In the genomic region with DNA sequence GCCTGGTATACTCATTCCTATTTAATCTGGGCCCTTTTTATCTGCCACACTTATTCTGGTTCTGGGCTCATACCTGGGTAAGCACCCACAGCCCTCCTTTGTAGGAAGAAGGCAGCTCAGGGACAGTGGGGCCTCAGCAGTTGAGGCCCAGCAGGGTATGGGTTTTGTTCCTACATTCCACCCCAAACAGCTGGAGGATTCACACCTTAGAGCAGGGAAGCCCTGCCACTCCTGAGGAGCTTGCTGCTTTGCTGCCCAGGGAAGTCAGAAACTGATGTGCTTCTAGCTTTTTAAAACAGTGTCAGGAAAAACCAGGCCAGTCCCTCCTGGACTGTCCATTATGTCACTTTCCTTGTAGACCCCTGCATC, we compare ENCODE assay signal across 23 cellular contexts. TPM values are rescaled to one million over a fixed set of nuclear protein-coding genes. Genes with fewer than 3 reads are reported as not detected.
"Had no signal": no experiment of that assay in that cellular context is flagged by ENCODE, and none has a peak within 500 bp of the region (broad histone marks: within the 10 kb centered on the region; RNA-seq: fewer than 3 reads in every experiment).

No MANE protein-coding gene starts in this region.

- H3K4me3 ChIP-seq: prostate gland, right atrium auricular region had no signal

- ATAC-seq: activated T-cell treated with anti-CD3 and anti-CD28 coated beads, Interleukin-2, amount 50 U/mL, for 4 hours; left ventricle myocardium superior; stimulated activated naive CD8-positive, alpha-beta T cell treated with anti-CD3 and anti-CD28 coated beads, Interleukin-15, Interleukin-2, amounts not matched to agents 100 U/mL and 50 U/mL, for 24 hours; WTC11 had no signal

- DNase-seq: activated CD4-positive, alpha-beta T cell treated with anti-CD3 and anti-CD28 coated beads, Interleukin-2, amount 50 U/mL, for 4 hours; activated CD8-positive, alpha-beta memory T cell treated with anti-CD3 and anti-CD28 coated beads, Interleukin-2, amount 50 U/mL, for 48 hours; activated effector memory CD4-positive, alpha-beta T cell treated with anti-CD3 and anti-CD28 coated beads, Interleukin-2, amount 50 U/mL, for 16 hours; activated naive CD4-positive, alpha-beta T cell treated with anti-CD3 and anti-CD28 coated beads, Interleukin-2, amount 10 ng/mL, durations not matched to agents 7 days and 5 days; activated T-cell treated with anti-CD3 and anti-CD28 coated beads, Interleukin-2, amount 50 U/mL, for 4 hours; cortex of kidney; left ventricle myocardium superior; mammary epithelial cell; midbrain; stimulated activated CD4-positive, alpha-beta T cell treated with anti-CD3 and anti-CD28 coated beads, Interleukin-12 subunit alpha, Interleukin-12 subunit beta, amount 100 ng/mL, for 4 hours; stimulated activated CD4-positive, alpha-beta T cell treated with anti-CD3 and anti-CD28 coated beads, Interleukin-4, amount 100 ng/mL, for 4 hours; stimulated activated naive CD8-positive, alpha-beta T cell treated with anti-CD3 and anti-CD28 coated beads, Interleukin-15, Interleukin-2, amounts not matched to agents 100 U/mL and 50 U/mL, for 24 hours; T-helper 9 cell had no signal

- H3K9me3 ChIP-seq: prostate gland, right atrium auricular region had no signal

- H3K4me1 ChIP-seq: prostate gland had no signal

- H3K27ac Mint-ChIP-seq: activated naive CD4-positive, alpha-beta T cell treated with anti-CD3 and anti-CD28 coated beads, Interleukin-2, amount 10 ng/mL, durations not matched to agents 7 days and 5 days; WTC11 had no signal

- H3K4me3 Mint-ChIP-seq: activated naive CD4-positive, alpha-beta T cell treated with anti-CD3 and anti-CD28 coated beads, Interleukin-2, amount 10 ng/mL, durations not matched to agents 7 days and 5 days; activated T-cell treated with anti-CD3 and anti-CD28 coated beads, Interleukin-2, amount 50 U/mL, for 4 hours had no signal

- H3K9me3 Mint-ChIP-seq: activated naive CD4-positive, alpha-beta T cell treated with anti-CD3 and anti-CD28 coated beads, Interleukin-2, amount 10 ng/mL, durations not matched to agents 7 days and 5 days; activated T-cell treated with anti-CD3 and anti-CD28 coated beads, Interleukin-2, amount 50 U/mL, for 4 hours; WTC11 had no signal

- H3K27ac ChIP-seq: prostate gland, right atrium auricular region had no signal

RNA-seq across cellular contexts. Expression of a gene that starts 1.2 kb away (rescaled TPM):
- total RNA-seq: cerebellum, mammary epithelial cell had no signal
- polyA plus RNA-seq: neural cell had no signal

RNA-seq across cellular contexts. Expression of a gene that starts 13.7 kb away (rescaled TPM):
- total RNA-seq: activated T-cell treated with anti-CD3 and anti-CD28 coated beads, Interleukin-2, amount 50 U/mL, for 4 hours; cerebellum; epithelial cell of proximal tubule; fibroblast of villous mesenchyme; left ventricle myocardium superior; omental fat pad; right atrium auricular region; subcutaneous adipose tissue; ureter had no signal
- polyA plus RNA-seq: neural cell had no signal
